ENCODE assay signal across 22 cellular contexts in genomic region chr16:27879601-27880247, GRCh38.
A peak's percentile ranks its signal among the peaks of the same experiment; 100 is the strongest.
DNase-seq lines count a peak whose midpoint lies in the region; ATAC-seq, FAIRE-seq and TF ChIP-seq lines count a peak whose summit lies in the region.
"Had no signal": no experiment of that assay in that cellular context is flagged by ENCODE, and none has a peak within 500 bp of the region (broad histone marks: within the 10 kb centered on the region; RNA-seq: fewer than 3 reads in every experiment).

No MANE protein-coding gene starts in this region.

- ATAC-seq in heart left ventricle, result peak; percentile 47 to 82 (median 80)
- ATAC-seq in pancreas, result peak in 2 of 4 donors; percentile 64 to 67
- ATAC-seq in GM21447 (IDR thresholded peaks at IDR 0.05; ENCODE audit: unreplicated experiment), result no peak

- no peak overlapping the region for H3K27ac Mint-ChIP-seq in immature natural killer cell
- H3K27ac Mint-ChIP-seq: CD4-positive, alpha-beta memory T cell had no signal

- no peak overlapping the region for H3K4me3 Mint-ChIP-seq in immature natural killer cell
- H3K4me3 Mint-ChIP-seq: CD4-positive, alpha-beta memory T cell had no signal

- H3K4me2 ChIP-seq in SK-N-SH, result no peak overlapping the region

- H4K20me1 ChIP-seq in SK-N-SH (ENCODE audit: insufficient read depth), result no peaks in the 10 kb centered on the region

- H3K9ac ChIP-seq in SK-N-SH, result no peak overlapping the region

- peak; percentile 61 for FAIRE-seq in pancreas (lab: Jason Lieb, UNC)
- FAIRE-seq: D721Med, GM12891, GM18507 had no signal

- H3K4me3 ChIP-seq in SK-N-SH (ENCODE audit: low read depth in 2 of 2, low read length in 1 of 2) (no peak overlapping the region), heart left ventricle (no peak overlapping the region), pancreas (no peak overlapping the region)
- H3K4me3 ChIP-seq: Peyer's patch had no signal

- no peaks in the 10 kb centered on the region for H3K27me3 ChIP-seq in SK-N-SH (ENCODE audit: insufficient read depth)
- H3K27me3 ChIP-seq in heart left ventricle, result no peaks in the 10 kb centered on the region
- no peaks in the 10 kb centered on the region for H3K27me3 ChIP-seq in pancreas
- H3K27me3 ChIP-seq: BE2C, Peyer's patch had no signal

- H3K79me2 ChIP-seq in SK-N-SH (ENCODE audit: insufficient read depth), result no peaks in the 10 kb centered on the region

- peak in 1 of 2 experiments; percentile 27; a peak in 1 of 4 replicates for TF ChIP-seq EP300 in SK-N-SH (IDR thresholded peaks at IDR 0.05; ENCODE audit: borderline replicate concordance in 1 of 2, low read depth in 1 of 2, low read length in 1 of 2)

- H2AFZ ChIP-seq in SK-N-SH (ENCODE audit: low read depth), result no peak overlapping the region

- H3K36me3 Mint-ChIP-seq in immature natural killer cell, result peaks cover 0 to 4% (median 0%) of the 10 kb centered on the region in 3 donors

- H3K9me2 ChIP-seq in SK-N-SH, result no peaks in the 10 kb centered on the region

- H3K4me1 Mint-ChIP-seq in immature natural killer cell, result no peaks in the 10 kb centered on the region
- H3K4me1 Mint-ChIP-seq: CD4-positive, alpha-beta memory T cell had no signal

- H3F3A ChIP-seq in SK-N-SH (replicated peaks; ENCODE audit: insufficient read depth), result no peaks in the 10 kb centered on the region

- H3K36me3 ChIP-seq in SK-N-SH (replicated peaks in 1 of 2; ENCODE audit: control insufficient read depth in 1 of 2, insufficient read depth in 2 of 2, low read length in 1 of 2) (no peaks in the 10 kb centered on the region), heart left ventricle (no peaks in the 10 kb centered on the region), pancreas (no peaks in the 10 kb centered on the region)
- H3K36me3 ChIP-seq: BE2C, Peyer's patch had no signal

- TF ChIP-seq CTCF in SK-N-SH (IDR thresholded peaks at IDR 0.05) (no peak), heart left ventricle (IDR thresholded peaks at IDR 0.05) (no peak), pancreas (IDR thresholded peaks at IDR 0.05) (no peak)

- peak; percentile 13 for DNase-seq in NCI-H2171 treated with DMSO at 0.1 percent for 48 hours (lab: John Stamatoyannopoulos, UW)
- no peak for DNase-seq in NCI-H2171 (lab: John Stamatoyannopoulos, UW)
- peak; percentile 75 for DNase-seq in SK-N-SH
- peak in 4 of 5 donors; percentile 27 to 65 (median 54) for DNase-seq in heart left ventricle
- DNase-seq in pancreas, result peak in 3 of 6 donors; percentile 11 to 48 (median 15)
- DNase-seq in immature natural killer cell, result no peak
- DNase-seq in SKM-1 treated with dmso at 0.1 percent for 144 hours (lab: John Stamatoyannopoulos, UW; ENCODE audit: unreplicated experiment), result no peak
- DNase-seq: BE2C; CD4-positive, alpha-beta memory T cell; GF-D8; GOT3; MV-4-11; NCI-H1417; NCI-H1930; NCI-H774; Peyer's patch; SHP77 had no signal

- H3K9me3 ChIP-seq in SK-N-SH (no peaks in the 10 kb centered on the region), heart left ventricle (peaks cover 0 to 15% (median 0%) of the 10 kb centered on the region in 12 donors), pancreas (no peaks in the 10 kb centered on the region)
- H3K9me3 ChIP-seq: BE2C had no signal

- POLR2A ChIA-PET in SK-N-SH (lab: Yijun Ruan, JAX), result interaction anchor here (1.0 kb wide), 1 partner anchor 348 kb away, joined by 3 read pairs; no protein-coding TSS in a partner anchor

- no peak for TF ChIP-seq POLR2A in heart left ventricle (IDR thresholded peaks at IDR 0.05)

- H3K4me1 ChIP-seq in SK-N-SH (ENCODE audit: control insufficient read depth in 1 of 2, insufficient read depth in 2 of 2, low read depth in 1 of 2, low read length in 1 of 2) (peaks cover 0 to 14% of the 10 kb centered on the region in 2 experiments; a peak in 1 of 4 replicates), heart left ventricle (peaks cover 0 to 4% (median 0%) of the 10 kb centered on the region in 12 donors), pancreas (no peaks in the 10 kb centered on the region)
- H3K4me1 ChIP-seq: BE2C, Peyer's patch had no signal

- peaks cover under 1 to 12% (median 6%) of the 10 kb centered on the region in 6 donors for H3K9me3 Mint-ChIP-seq in immature natural killer cell

- H3K27me3 Mint-ChIP-seq in immature natural killer cell (ENCODE audit: low read depth in 3 of 3), result peaks cover 4 to 12% (median 7%) of the 10 kb centered on the region in 3 donors

- H3K27ac ChIP-seq in SK-N-SH (ENCODE audit: low read depth in 2 of 2, low read length in 1 of 2), result peak overlapping the region in 1 of 2 experiments; percentile 72; a peak in 2 of 4 replicates
- no peak overlapping the region for H3K27ac ChIP-seq in heart left ventricle
- H3K27ac ChIP-seq in pancreas, result no peak overlapping the region
- H3K27ac ChIP-seq: 22Rv1, Peyer's patch had no signal

- intact Hi-C loops in heart left ventricle (cut with DNase I) (loop anchor here in 1 of 10 donors (10.0 kb wide), 1 partner anchor 245 kb away; no protein-coding TSS in a partner anchor), pancreas (cut with DNase I) (no loop called here)

- CTCF ChIA-PET in SK-N-SH (lab: Yijun Ruan, JAX), result interaction anchor here (0.7 to 1.4 kb wide), 4 partner anchors 12 to 191 kb away, joined by 4 to 7 read pairs (median 6); no protein-coding TSS in a partner anchor

- peak; percentile 43 for TF ChIP-seq RAD21 in SK-N-SH (IDR thresholded peaks at IDR 0.05; ENCODE audit: low read length)

- 46% methylated on average over 3 of the region's 3 CpGs for WGBS in SK-N-SH (ENCODE audit: low lambda C conversion rate)
- 65 to 68% (median 67%) methylated on average over 3 of the region's 3 CpGs for WGBS in heart left ventricle, 4 donors
- 49 to 56% methylated on average over 3 of the region's 3 CpGs for WGBS in pancreas, 2 donors

TF ChIP-seq in SK-N-SH, 30 proteins besides CTCF, POLR2A, EP300 and RAD21:
- TF ChIP-seq SIN3A (IDR thresholded peaks at IDR 0.05; ENCODE audit: borderline replicate concordance, low read depth, low read length), result no peak
- no peak for TF ChIP-seq USF1 (IDR thresholded peaks at IDR 0.05; ENCODE audit: borderline replicate concordance, low read depth)
- no peak for TF ChIP-seq RCOR1 (IDR thresholded peaks at IDR 0.05; ENCODE audit: low read length)
- no peak for TF ChIP-seq RFX5 (IDR thresholded peaks at IDR 0.05; ENCODE audit: low read length)
- no peak for TF ChIP-seq NFIC (IDR thresholded peaks at IDR 0.05; ENCODE audit: borderline replicate concordance)
- TF ChIP-seq ELF1 (IDR thresholded peaks at IDR 0.05), result no peak
- TF ChIP-seq GABPA (IDR thresholded peaks at IDR 0.05; ENCODE audit: low read depth), result no peak

Comparison
In these comparisons a context has a peak if more than half of its experiments do, and no peak if none do; other contexts are left out.
1. DNase-seq: peak in NCI-H2171 treated with DMSO at 0.1 percent for 48 hours (single experiment), SK-N-SH (single experiment) and heart left ventricle (4 of 5); none in NCI-H2171 (single experiment), immature natural killer cell (0 of 3) and SKM-1 treated with dmso at 0.1 percent for 144 hours (single experiment).